In the genomic region with DNA sequence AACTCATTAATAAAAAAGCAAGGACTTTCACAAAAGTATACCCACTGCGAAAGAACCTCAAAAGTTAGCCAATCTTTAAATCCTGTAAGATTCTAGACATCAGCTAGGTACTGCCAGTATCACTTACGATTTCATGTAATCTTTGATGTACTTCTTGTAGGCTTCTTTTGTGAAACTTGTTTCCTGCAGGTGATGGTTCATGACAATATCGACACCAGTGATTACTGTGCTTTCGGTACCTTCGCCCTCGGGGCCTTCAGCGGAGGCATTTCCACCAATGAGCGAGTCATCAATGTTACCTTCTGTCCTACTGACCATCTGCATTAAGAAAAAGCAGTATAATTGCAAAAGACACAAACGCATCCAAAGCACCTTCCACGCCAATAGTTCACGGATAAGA, we compare ENCODE assay signal across 9 cellular contexts. TPM values are rescaled to one million over a fixed set of nuclear protein-coding genes. Genes with fewer than 3 reads are reported as not detected.
A peak's percentile ranks its signal among the peaks of the same experiment; 100 is the strongest.
DNase-seq lines count a peak whose midpoint lies in the region; ATAC-seq, FAIRE-seq and TF ChIP-seq lines count a peak whose summit lies in the region.
"Had no signal": no experiment of that assay in that cellular context is flagged by ENCODE, and none has a peak within 500 bp of the region (broad histone marks: within the 10 kb centered on the region; RNA-seq: fewer than 3 reads in every experiment).

No MANE protein-coding gene starts in this region.

- intact Hi-C loops in K562 (cut with micrococcal nuclease) (no loop called here), transverse colon (cut with DNase I; ENCODE audit: low total_unique reads) (no loop called here)

- H3K9me1 ChIP-seq in K562 (ENCODE audit: control insufficient read depth, insufficient read depth, low read length) = no peaks in the 10 kb centered on the region

- peak overlapping the region; percentile 96 for H3K4me3 ChIP-seq in K562
- peak overlapping the region; percentile 86 to 99 (median 90) for H3K4me3 ChIP-seq in transverse colon

- H2AFZ ChIP-seq in K562 (ENCODE audit: low read depth, low read length) = no peak overlapping the region

- H3K27ac Mint-ChIP-seq in mesothelial cell of epicardium = peak overlapping the region; percentile 100

- peaks cover 43% of the 10 kb centered on the region for H4K20me1 ChIP-seq in K562 (replicated peaks; ENCODE audit: control insufficient read depth, insufficient read depth, low read length)

- H3K4me1 ChIP-seq in K562 (replicated peaks in 1 of 2; ENCODE audit: control insufficient read depth in 2 of 2, insufficient read depth in 2 of 2, low read length in 2 of 2) (peaks cover 8 to 9% of the 10 kb centered on the region in 2 experiments), transverse colon (peaks cover 30 to 64% (median 55%) of the 10 kb centered on the region in 4 donors)

- H3K27ac ChIP-seq in K562 (ENCODE audit: extremely low read depth, low read depth, low read length) (peak overlapping the region; percentile 99), transverse colon (peak overlapping the region; percentile 99 to 100 (median 100))

- H3K36me3 ChIP-seq in K562 (ENCODE audit: control insufficient read depth, insufficient read depth, low read length) (peaks cover 61% of the 10 kb centered on the region), transverse colon (peaks cover 0 to 47% (median 22%) of the 10 kb centered on the region in 4 donors)

- TF ChIP-seq EP300 in K562 (IDR thresholded peaks at IDR 0.05; ENCODE audit: low read length) (no peak), transverse colon (IDR thresholded peaks at IDR 0.05; ENCODE audit: low read depth) (no peak)

- H3K9me3 Mint-ChIP-seq in mesothelial cell of epicardium = no peaks in the 10 kb centered on the region

- POLR2A ChIA-PET in K562 (lab: Yijun Ruan, JAX) = interaction anchor here (0.7 to 3.9 kb wide), 7 partner anchors 9 to 298 kb away, joined by 3 to 27 read pairs (median 4); a partner anchor contains a TSS

- H3K4me3 Mint-ChIP-seq in mesothelial cell of epicardium = peak overlapping the region; percentile 98

- in situ Hi-C loops in K562 (cut with MboI) = no loop called here
- in situ Hi-C loops in transverse colon (cut with MboI; ENCODE audit: low pct_ligation_motif_present in 1 of 4, low pct_unique_long_range_greater_than_20kb in 1 of 4, low sequenced_read_pairs in 3 of 4) = no loop called here

- DNase-seq in activated T-cell treated with anti-CD3 and anti-CD28 coated beads for 48 hours (ENCODE audit: low read depth) (peak; percentile 30), activated T-cell treated with anti-CD3 and anti-CD28 coated beads for 4 hours (no peak), K562 (ENCODE audit: extremely low read depth in 1 of 4, low spot score in 3 of 4) (no peak), mesothelial cell of epicardium (ENCODE audit: low spot score in 2 of 2, unreplicated experiment in 2 of 2) (no peak), transverse colon (no peak), SKM-1 (lab: John Stamatoyannopoulos, UW; ENCODE audit: unreplicated experiment) (no peak), GM19238 (ENCODE audit: insufficient read length, low spot score) (no peak), NCI-H774 (lab: John Stamatoyannopoulos, UW) (no peak)

- H3K27me3 Mint-ChIP-seq in mesothelial cell of epicardium (ENCODE audit: low read depth) = no peaks in the 10 kb centered on the region

- peak overlapping the region; percentile 90 for H3K4me2 ChIP-seq in K562 (ENCODE audit: insufficient read depth, low read length)

- H3K27me3 ChIP-seq in K562 (ENCODE audit: control insufficient read depth in 2 of 2, insufficient read depth in 2 of 2, low read length in 2 of 2) (no peaks in the 10 kb centered on the region), transverse colon (no peaks in the 10 kb centered on the region)

- H3K4me1 Mint-ChIP-seq in mesothelial cell of epicardium = peaks cover 37% of the 10 kb centered on the region

- no peak for FAIRE-seq in K562 (lab: Jason Lieb, UNC)
- FAIRE-seq: TTC549 had no signal

- H3K9me3 ChIP-seq in K562 (replicated peaks; ENCODE audit: control insufficient read depth, insufficient read depth, low read depth, low read length) (no peaks in the 10 kb centered on the region), transverse colon (no peaks in the 10 kb centered on the region)

- under 1% methylated on average over 11 of the region's 11 CpGs for WGBS in K562 (ENCODE audit: insufficient coverage, low coverage, missing lambda C conversion rate)
- 6 to 29% methylated on average over 2 to 11 of the region's 11 CpGs for WGBS in transverse colon (ENCODE audit: low coverage in 1 of 2), 2 donors

- peak overlapping the region; percentile 83 to 94; a peak in 3 of 4 replicates for H3K9ac ChIP-seq in K562 (ENCODE audit: insufficient read depth in 1 of 2, low read depth in 2 of 2, low read length in 2 of 2)

- H3K36me3 Mint-ChIP-seq in mesothelial cell of epicardium = peaks cover 43% of the 10 kb centered on the region

- TF ChIP-seq CTCF in K562 (IDR thresholded peaks at IDR 0.05 in 2 of 3, conservative IDR thresholded peaks at IDR 0.05 in 1 of 3; ENCODE audit: insufficient read depth in 2 of 3, low read depth in 1 of 3, low read length in 3 of 3) = no peak
- TF ChIP-seq CTCF in mesothelial cell of epicardium (IDR thresholded peaks at IDR 0.05; ENCODE audit: unreplicated experiment) = no peak
- TF ChIP-seq CTCF in transverse colon (IDR thresholded peaks at IDR 0.05) = no peak

- BruUV-seq in K562 (replicated peaks; lab: Mats Ljungman, UMichigan) = no TSS peak

- peaks cover 71% of the 10 kb centered on the region for H3K79me2 ChIP-seq in K562 (ENCODE audit: control insufficient read depth, insufficient read depth, low read length)

- TF ChIP-seq POLR2A in K562 (conservative IDR thresholded peaks at IDR 0.05) = no peak
- TF ChIP-seq POLR2A in transverse colon (IDR thresholded peaks at IDR 0.05) = no peak

- TF ChIP-seq RAD21 in K562 (CRISPR knock-in tag; conservative IDR thresholded peaks at IDR 0.05 in 1 of 2, IDR thresholded peaks at IDR 0.05 in 1 of 2) = no peak

- CTCF ChIA-PET in K562 (lab: Yijun Ruan, JAX; ENCODE audit: low intra/inter-chr PET ratio) = no interaction called here

- no peak for ATAC-seq in K562

TF ChIP-seq in K562, 482 proteins besides CTCF, POLR2A, EP300 and RAD21:
- TF ChIP-seq CHD1 (IDR thresholded peaks at IDR 0.05; ENCODE audit: low read length) = peak; percentile 85
- TF ChIP-seq TCFL5 (CRISPR knock-in tag; conservative IDR thresholded peaks at IDR 0.05) = no peak
- TF ChIP-seq GABPB2 (CRISPR knock-in tag; conservative IDR thresholded peaks at IDR 0.05) = no peak
TF ChIP-seq in K562: peak in this region for 1.

RNA-seq across cellular contexts. Expression of a gene that starts 1.1 kb away (rescaled TPM):
- total RNA-seq in K562 (2011; cell fraction: chromatin; rRNA removed; ENCODE audit: low replicate concordance) = 149 and 287 TPM in 2 replicates
- total RNA-seq in K562 (2011; cell fraction: nucleolus; rRNA removed) = 162 and 165 TPM in 2 replicates
- total RNA-seq in K562 (2011; cell fraction: nucleoplasm; rRNA removed) = 289 and 732 TPM in 2 replicates
- total RNA-seq in K562 (2014; rRNA removed) (658 and 687 TPM in 2 replicates), K562 (2014; rRNA removed; fragmentation: Illumina TruSeq; extraction: Trizol) (1,890 and 2,065 TPM in 2 replicates), K562 (2015; rRNA removed; fragmentation: Illumina TruSeq; extraction: Trizol) (1,896 and 1,906 TPM in 2 replicates), K562 (2021) (1,201 and 1,281 TPM in 2 replicates), mesothelial cell of epicardium (2,772 to 2,964 TPM (median 2,883 TPM) in 3 replicates), transverse colon (1,000 to 10,000 TPM; 1,485 to 2,679 (median 2,380) TPM)
- polyA plus RNA-seq in K562 (2011; rRNA removed) (2,188 and 2,403 TPM in 2 replicates), K562 (2014; fragmentation: Illumina TruSeq; extraction: Trizol) (2,213 and 2,508 TPM in 2 replicates), K562 (2014; fragmentation: Nextera tagmentation; extraction: Ambion mirVana) (100 to 1,000 TPM; 602 to 615 TPM), K562 (2014; rRNA removed) (1,757 and 1,784 TPM in 2 replicates)
- polyA plus RNA-seq in K562 (2011; cell fraction: cytosol; rRNA removed) = 605 and 1,162 TPM in 2 replicates
- polyA plus RNA-seq in K562 (2011; cell fraction: nucleus; rRNA removed) = 271 and 513 TPM in 2 replicates
- 2,006 and 3,546 TPM in 2 replicates for polyA plus RNA-seq in K562 (2012)
- 1,164 and 1,375 TPM in 2 replicates for polyA minus RNA-seq in K562 (2011; rRNA and poly(A)+ RNA removed)
- 434 and 456 TPM in 2 replicates for polyA minus RNA-seq in K562 (2011; cell fraction: cytosol; rRNA and poly(A)+ RNA removed)
- polyA minus RNA-seq in K562 (2011; cell fraction: nucleus; rRNA and poly(A)+ RNA removed) = 125 and 222 TPM in 2 replicates
